1 cellular context compared by ENCODE assay signal in the genomic region with DNA sequence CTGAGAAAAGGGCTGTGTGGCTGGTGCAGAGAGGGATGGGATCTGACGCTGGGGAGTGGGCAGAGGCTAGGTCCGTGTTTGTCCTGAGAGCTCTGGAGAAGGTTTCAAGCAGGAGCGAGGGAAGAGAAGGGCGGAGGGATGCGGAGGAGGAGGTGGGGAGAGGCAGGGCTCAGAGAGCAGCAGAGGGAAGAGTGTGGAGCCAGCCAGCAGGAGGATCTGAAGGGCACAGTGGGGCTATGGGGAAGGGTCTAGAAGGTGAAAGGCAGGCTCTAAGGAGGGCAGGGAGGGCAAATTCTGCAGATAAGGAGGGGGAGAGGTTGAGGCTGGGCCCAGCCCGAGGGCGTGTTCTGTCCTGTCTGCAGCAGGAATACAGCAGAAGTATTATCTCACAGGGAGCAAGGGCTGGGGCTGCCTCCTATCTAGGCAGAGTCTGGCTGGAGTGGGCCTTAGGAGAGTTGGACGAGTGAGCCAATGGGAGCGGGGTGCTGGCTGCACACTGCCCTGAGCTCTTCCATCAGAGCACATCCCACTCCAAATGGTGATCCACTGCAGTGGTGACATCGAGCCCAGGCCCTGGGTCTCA.
TF ChIP-seq lines count a peak whose summit lies in the region.

No MANE protein-coding gene starts in this region.

TF ChIP-seq in IMR-90, 13 proteins besides CTCF, POLR2A, EP300 and RAD21:
- TF ChIP-seq MXI1 (IDR thresholded peaks at IDR 0.05; ENCODE audit: borderline replicate concordance, low read depth, low read length) (no peak), MAZ (IDR thresholded peaks at IDR 0.05; ENCODE audit: borderline replicate concordance, low read depth, low read length) (no peak), RCOR1 (IDR thresholded peaks at IDR 0.05; ENCODE audit: insufficient replicate concordance, low read length) (no peak), SMC3 (IDR thresholded peaks at IDR 0.05; ENCODE audit: low read depth, low read length) (no peak), CEBPB (IDR thresholded peaks at IDR 0.05; ENCODE audit: low read depth, low read length) (no peak), CHD1 (IDR thresholded peaks at IDR 0.05; ENCODE audit: low read depth, low read length) (no peak), NFE2L2 (IDR thresholded peaks at IDR 0.05; ENCODE audit: low read depth, low read length) (no peak), MAFK (IDR thresholded peaks at IDR 0.05; ENCODE audit: low read depth, low read length) (no peak), RFX5 (IDR thresholded peaks at IDR 0.05; ENCODE audit: low read depth, low read length) (no peak), FOS (IDR thresholded peaks at IDR 0.05; ENCODE audit: low read depth, low read length) (no peak), BHLHE40 (IDR thresholded peaks at IDR 0.05; ENCODE audit: low read depth, low read length) (no peak)
- TF ChIP-seq, protein P1, sequence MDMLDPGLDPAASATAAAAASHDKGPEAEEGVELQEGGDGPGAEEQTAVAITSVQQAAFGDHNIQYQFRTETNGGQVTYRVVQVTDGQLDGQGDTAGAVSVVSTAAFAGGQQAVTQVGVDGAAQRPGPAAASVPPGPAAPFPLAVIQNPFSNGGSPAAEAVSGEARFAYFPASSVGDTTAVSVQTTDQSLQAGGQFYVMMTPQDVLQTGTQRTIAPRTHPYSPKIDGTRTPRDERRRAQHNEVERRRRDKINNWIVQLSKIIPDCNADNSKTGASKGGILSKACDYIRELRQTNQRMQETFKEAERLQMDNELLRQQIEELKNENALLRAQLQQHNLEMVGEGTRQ (IDR thresholded peaks at IDR 0.05; ENCODE audit: low read depth, low read length), result no peak
- TF ChIP-seq, protein P2, sequence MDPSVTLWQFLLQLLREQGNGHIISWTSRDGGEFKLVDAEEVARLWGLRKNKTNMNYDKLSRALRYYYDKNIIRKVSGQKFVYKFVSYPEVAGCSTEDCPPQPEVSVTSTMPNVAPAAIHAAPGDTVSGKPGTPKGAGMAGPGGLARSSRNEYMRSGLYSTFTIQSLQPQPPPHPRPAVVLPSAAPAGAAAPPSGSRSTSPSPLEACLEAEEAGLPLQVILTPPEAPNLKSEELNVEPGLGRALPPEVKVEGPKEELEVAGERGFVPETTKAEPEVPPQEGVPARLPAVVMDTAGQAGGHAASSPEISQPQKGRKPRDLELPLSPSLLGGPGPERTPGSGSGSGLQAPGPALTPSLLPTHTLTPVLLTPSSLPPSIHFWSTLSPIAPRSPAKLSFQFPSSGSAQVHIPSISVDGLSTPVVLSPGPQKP (IDR thresholded peaks at IDR 0.05; ENCODE audit: borderline replicate concordance, low read depth, low read length), result no peak
TF ChIP-seq in IMR-90: peak in this region for 0.
